Comparison of ENCODE assay signal across 8 cellular contexts in genomic region chr5:168409601-168410458, GRCh38.
DNase-seq lines count a peak whose midpoint lies in the region; ATAC-seq and TF ChIP-seq lines count a peak whose summit lies in the region.

No MANE protein-coding gene starts in this region.

- peak overlapping the region; percentile 75 for H3K4me3 Mint-ChIP-seq in activated T-cell treated with anti-CD3 and anti-CD28 coated beads, Interleukin-2, amount 50 U/mL, for 4 hours

- H3K4me3 ChIP-seq in mesodermal cell (ENCODE audit: extremely low read depth, insufficient read depth, low read length, poor library complexity, severe bottlenecking) (no peak overlapping the region), right lobe of liver (no peak overlapping the region)

- no peak for DNase-seq in activated T-cell treated with anti-CD3 and anti-CD28 coated beads, Interleukin-2, amount 50 U/mL, for 4 hours
- DNase-seq in right lobe of liver (no peak), NCI-H128 (lab: John Stamatoyannopoulos, UW; ENCODE audit: unreplicated experiment) (no peak)

- no peak for TF ChIP-seq CTCF in right lobe of liver (IDR thresholded peaks at IDR 0.05)

- H3K27ac ChIP-seq in mesodermal cell (ENCODE audit: low read depth, low read length, severe bottlenecking) (peak overlapping the region; percentile 97), right lobe of liver (no peak overlapping the region)

- H3K36me3 ChIP-seq in mesodermal cell (ENCODE audit: control insufficient read depth, insufficient read depth, low read length): peaks cover 26% of the 10 kb centered on the region
- peaks cover 0 to 14% (median 1%) of the 10 kb centered on the region in 4 donors for H3K36me3 ChIP-seq in right lobe of liver

- H3K9me3 ChIP-seq in mesodermal cell (ENCODE audit: control insufficient read depth, low read length): no peaks in the 10 kb centered on the region
- H3K9me3 ChIP-seq in right lobe of liver: no peaks in the 10 kb centered on the region

- intact Hi-C loops in right lobe of liver (cut with DNase I): no loop called here

- 76 to 87% methylated on average over 3 to 10 of the region's 17 CpGs for WGBS in mesodermal cell (ENCODE audit: insufficient coverage in 2 of 2), 2 experiments
- WGBS in right lobe of liver (ENCODE audit: insufficient coverage, low coverage, low lambda C conversion rate, missing lambda C conversion rate): 60% methylated on average over 16 of the region's 17 CpGs

- no peaks in the 10 kb centered on the region for H3K27me3 ChIP-seq in right lobe of liver

- H3K9me3 Mint-ChIP-seq in activated T-cell treated with anti-CD3 and anti-CD28 coated beads, Interleukin-2, amount 50 U/mL, for 4 hours: no peaks in the 10 kb centered on the region

- H3K4me1 Mint-ChIP-seq in activated T-cell treated with anti-CD3 and anti-CD28 coated beads, Interleukin-2, amount 50 U/mL, for 4 hours (ENCODE audit: low read depth): peaks cover 21% of the 10 kb centered on the region

- ATAC-seq in GM18498 (IDR thresholded peaks at IDR 0.05; ENCODE audit: unreplicated experiment) (peak; percentile 50), HG03575 (IDR thresholded peaks at IDR 0.05; ENCODE audit: extremely low read depth, insufficient number of reproducible peaks, low FRiP score, unreplicated experiment) (peak; percentile 60), GM19035 (IDR thresholded peaks at IDR 0.05; ENCODE audit: unreplicated experiment) (no peak), right lobe of liver (no peak), HG02678 (IDR thresholded peaks at IDR 0.05; ENCODE audit: unreplicated experiment) (no peak)
- ATAC-seq in activated T-cell treated with anti-CD3 and anti-CD28 coated beads, Interleukin-2, amount 50 U/mL, for 4 hours: peak; percentile 71 to 81

- H3K27me3 Mint-ChIP-seq in activated T-cell treated with anti-CD3 and anti-CD28 coated beads, Interleukin-2, amount 50 U/mL, for 4 hours (ENCODE audit: low read depth): peaks cover 3% of the 10 kb centered on the region

- no peaks in the 10 kb centered on the region for H3K36me3 Mint-ChIP-seq in activated T-cell treated with anti-CD3 and anti-CD28 coated beads, Interleukin-2, amount 50 U/mL, for 4 hours (ENCODE audit: insufficient read depth)

- H3K4me1 ChIP-seq in mesodermal cell (ENCODE audit: control insufficient read depth, insufficient read depth, low read length, poor library complexity, severe bottlenecking) (peaks cover 49% of the 10 kb centered on the region), right lobe of liver (no peaks in the 10 kb centered on the region)

- no peak for TF ChIP-seq POLR2A in right lobe of liver (IDR thresholded peaks at IDR 0.05)

Comparison
In these comparisons a context has a peak if more than half of its experiments do, and no peak if none do; other contexts are left out.
1. ATAC-seq: peak in GM18498 (single experiment), HG03575 (single experiment) and activated T-cell treated with anti-CD3 and anti-CD28 coated beads, Interleukin-2, amount 50 U/mL, for 4 hours (2 of 2); none in GM19035 (single experiment), right lobe of liver (0 of 4) and HG02678 (single experiment).